In the genomic region with DNA sequence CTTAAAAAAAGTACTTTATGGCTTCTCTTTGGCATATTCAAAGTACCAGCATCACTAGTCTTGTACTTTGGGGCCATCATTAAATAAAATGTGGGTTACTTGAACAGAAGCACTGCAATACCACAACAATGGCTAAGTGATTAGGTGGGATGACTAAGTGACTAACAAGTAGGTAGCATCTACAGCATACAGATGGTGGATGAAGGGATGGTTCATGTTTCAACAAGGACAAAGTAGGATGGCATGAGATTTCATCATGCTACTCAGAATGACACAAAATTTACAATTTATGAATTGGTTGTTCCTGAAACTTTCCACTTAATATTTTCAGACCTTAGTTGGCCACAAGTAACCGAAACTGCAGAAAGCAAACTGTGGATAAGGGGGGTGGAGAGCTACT, we compare ENCODE assay signal across 18 cellular contexts.
"Had no signal": no experiment of that assay in that cellular context is flagged by ENCODE, and none has a peak within 500 bp of the region (broad histone marks: within the 10 kb centered on the region; RNA-seq: fewer than 3 reads in every experiment).

No MANE protein-coding gene starts in this region.

- H3K9me3 ChIP-seq: tibial artery had no signal

- FAIRE-seq: kidney, TTC549, urothelium cell line had no signal

- H3K27me3 Mint-ChIP-seq: activated naive CD4-positive, alpha-beta T cell treated with anti-CD3 and anti-CD28 coated beads, Interleukin-2, amount 50 U/mL, for 24 hours; natural killer cell treated with Interleukin-12 subunit alpha and Interleukin-12 subunit beta and Interleukin-15 and Interleukin-18, amount 100 ng/mL, for 72 hours; stimulated activated memory B cell treated with anti-CD40 and anti-IgM and Interleukin-4, amounts not matched to agents 10 μg/mL and 1 μg/mL and 100 μg/mL, for 72 hours had no signal

- H3K27me3 ChIP-seq: hepatocyte, tibial artery had no signal

- H3K27ac ChIP-seq: hepatocyte, tibial artery had no signal

- H3K27ac Mint-ChIP-seq: activated naive CD4-positive, alpha-beta T cell treated with anti-CD3 and anti-CD28 coated beads, Interleukin-2, amount 50 U/mL, for 24 hours; natural killer cell treated with Interleukin-12 subunit alpha and Interleukin-12 subunit beta and Interleukin-15 and Interleukin-18, amount 100 ng/mL, for 72 hours; stimulated activated memory B cell treated with anti-CD40 and anti-IgM and Interleukin-4, amounts not matched to agents 10 μg/mL and 1 μg/mL and 100 μg/mL, for 72 hours had no signal

- DNase-seq: activated T-cell treated with anti-CD3 and anti-CD28 coated beads, Interleukin-2, amount 50 U/mL, for 1 hour; amniotic stem cell; central memory CD4-positive, alpha-beta T cell; cortex of kidney; effector memory CD4-positive, alpha-beta T cell; kidney; left ventricle myocardium superior; mesenchymal stem cell; posterior cingulate gyrus; retina; stimulated activated CD4-positive, alpha-beta T cell treated with anti-CD3 and anti-CD28 coated beads, Interleukin-2, amount 100 ng/mL, for 48 hours; tibial artery had no signal

- ATAC-seq: left ventricle myocardium superior; natural killer cell treated with Interleukin-12 subunit alpha and Interleukin-12 subunit beta and Interleukin-15 and Interleukin-18, amount 100 ng/mL, for 72 hours; stimulated activated memory B cell treated with anti-CD40 and anti-IgM and Interleukin-4, amounts not matched to agents 10 μg/mL and 1 μg/mL and 100 μg/mL, for 72 hours had no signal

- H3K4me3 ChIP-seq: hepatocyte, tibial artery had no signal

- H3K4me1 Mint-ChIP-seq: stimulated activated memory B cell treated with anti-CD40 and anti-IgM and Interleukin-4, amounts not matched to agents 10 μg/mL and 1 μg/mL and 100 μg/mL, for 72 hours had no signal

- H3K4me3 Mint-ChIP-seq: activated naive CD4-positive, alpha-beta T cell treated with anti-CD3 and anti-CD28 coated beads, Interleukin-2, amount 50 U/mL, for 24 hours; natural killer cell treated with Interleukin-12 subunit alpha and Interleukin-12 subunit beta and Interleukin-15 and Interleukin-18, amount 100 ng/mL, for 72 hours; stimulated activated memory B cell treated with anti-CD40 and anti-IgM and Interleukin-4, amounts not matched to agents 10 μg/mL and 1 μg/mL and 100 μg/mL, for 72 hours had no signal

- H3K9me3 Mint-ChIP-seq: activated naive CD4-positive, alpha-beta T cell treated with anti-CD3 and anti-CD28 coated beads, Interleukin-2, amount 50 U/mL, for 24 hours; natural killer cell treated with Interleukin-12 subunit alpha and Interleukin-12 subunit beta and Interleukin-15 and Interleukin-18, amount 100 ng/mL, for 72 hours; stimulated activated memory B cell treated with anti-CD40 and anti-IgM and Interleukin-4, amounts not matched to agents 10 μg/mL and 1 μg/mL and 100 μg/mL, for 72 hours had no signal
